ENCODE assay signal across 8 cellular contexts in genomic region chr16:58684354-58685083, GRCh38. TPM values are rescaled to one million over a fixed set of nuclear protein-coding genes. Genes with fewer than 3 reads are reported as not detected.
DNase-seq lines count a peak whose midpoint lies in the region; ATAC-seq and TF ChIP-seq lines count a peak whose summit lies in the region.

SLC38A7 (minus strand) TSS chr16:58684770; CDS start chr16:58680126, 4,644 bp downstream.

- H3K27ac ChIP-seq in duodenal mucosa (ENCODE audit: low read depth, low read length), result no peak within 1 kb of the TSS

- TF ChIP-seq CTCF in lower leg skin (IDR thresholded peaks at IDR 0.05), result no peak

- no peaks in the 10 kb centered on the region for H3K9me3 Mint-ChIP-seq in activated CD4-positive, alpha-beta memory T cell treated with anti-CD3 and anti-CD28 coated beads for 36 hours

- no peaks in the 10 kb centered on the region for H3K27me3 ChIP-seq in duodenal mucosa (ENCODE audit: control insufficient read depth in 1 of 2, insufficient read depth in 2 of 2, low read length in 2 of 2)

- TF ChIP-seq POLR2A in GM18951 (IDR thresholded peaks at IDR 0.05; ENCODE audit: extremely low read depth, insufficient read depth, insufficient read length) (peak; percentile 59), lower leg skin (IDR thresholded peaks at IDR 0.05) (no peak)

- 6 to 7% methylated on average over 25 to 27 of the region's 41 CpGs for WGBS in lower leg skin, 2 donors

- peaks cover 15% of the 10 kb centered on the region for H3K4me1 Mint-ChIP-seq in activated CD4-positive, alpha-beta memory T cell treated with anti-CD3 and anti-CD28 coated beads for 36 hours (ENCODE audit: low read depth)

- no peaks in the 10 kb centered on the region for H3K9me3 ChIP-seq in duodenal mucosa (ENCODE audit: control insufficient read depth in 1 of 2, low read length in 2 of 2)

- no peaks in the 10 kb centered on the region for H3K27me3 Mint-ChIP-seq in activated CD4-positive, alpha-beta memory T cell treated with anti-CD3 and anti-CD28 coated beads for 36 hours

- peak; percentile 31 to 46 for DNase-seq in AML-193 (lab: John Stamatoyannopoulos, UW)
- DNase-seq in NCI-H526 treated with DMSO at 0.1 percent for 48 hours (lab: John Stamatoyannopoulos, UW), result peak; percentile 2
- DNase-seq in activated CD4-positive, alpha-beta memory T cell treated with anti-CD3 and anti-CD28 coated beads for 36 hours, result peak; percentile 83
- DNase-seq in lower leg skin (ENCODE audit: low spot score in 2 of 2), result peak; percentile 88 to 97
- DNase-seq in stimulated activated CD4-positive, alpha-beta T cell treated with anti-CD3 and anti-CD28 coated beads, Interleukin-4, amount 100 ng/mL, for 4 hours, result peak; percentile 69

- peak; percentile 98 for ATAC-seq in HG03175 (IDR thresholded peaks at IDR 0.05; ENCODE audit: unreplicated experiment)

- H3K4me1 ChIP-seq in duodenal mucosa (ENCODE audit: control insufficient read depth in 1 of 2, insufficient read depth in 2 of 2, low read length in 2 of 2), result peaks cover 14 to 17% of the 10 kb centered on the region in 2 donors

- H3K27ac Mint-ChIP-seq in activated CD4-positive, alpha-beta memory T cell treated with anti-CD3 and anti-CD28 coated beads for 36 hours, result no peak within 1 kb of the TSS

- H3K4me3 ChIP-seq in duodenal mucosa (ENCODE audit: low read depth in 1 of 2, low read length in 2 of 2) (peak within 1 kb of the TSS; percentile 84 to 100), lower leg skin (ENCODE audit: low read depth, poor library complexity, severe bottlenecking) (peak within 1 kb of the TSS; percentile 57)

- peaks cover 3% of the 10 kb centered on the region for H3K36me3 Mint-ChIP-seq in activated CD4-positive, alpha-beta memory T cell treated with anti-CD3 and anti-CD28 coated beads for 36 hours

- POLR2A ChIA-PET in activated CD4-positive, alpha-beta memory T cell treated with anti-CD3 and anti-CD28 coated beads for 36 hours (lab: Charles Lee), result interaction anchor here (0.6 to 1.3 kb wide), 7 partner anchors 11 to 292 kb away, joined by 3 to 5 read pairs (median 3); partner anchors contain the start of genes CNOT1 and GINS3

- intact Hi-C loops in activated CD4-positive, alpha-beta memory T cell treated with anti-CD3 and anti-CD28 coated beads for 36 hours (cut with micrococcal nuclease), result loop anchor here (1.0 kb wide), 3 partner anchors 48 to 72 kb away; no protein-coding TSS in a partner anchor
- intact Hi-C loops in lower leg skin (cut with DNase I; ENCODE audit: low total_unique reads), result no loop called here

- peak within 1 kb of the TSS; percentile 91 for H3K4me3 Mint-ChIP-seq in activated CD4-positive, alpha-beta memory T cell treated with anti-CD3 and anti-CD28 coated beads for 36 hours

- CTCF ChIA-PET in activated CD4-positive, alpha-beta memory T cell treated with anti-CD3 and anti-CD28 coated beads for 36 hours (lab: Charles Lee), result interaction anchor here (0.7 to 1.8 kb wide), 4 partner anchors 46 to 170 kb away, joined by 3 to 22 read pairs (median 6); no protein-coding TSS in a partner anchor

- H3K36me3 ChIP-seq in duodenal mucosa (ENCODE audit: control insufficient read depth in 1 of 2, insufficient read depth in 2 of 2, low read length in 2 of 2), result peaks cover 0 to 8% of the 10 kb centered on the region in 2 donors

- in situ Hi-C loops in GM18951 (cut with MboI; ENCODE audit: low sequenced_read_pairs, unreplicated experiment), result no loop called here

- peak within 1 kb of the TSS; percentile 82 to 88 for H3K9ac ChIP-seq in duodenal mucosa (ENCODE audit: low read depth in 1 of 2, low read length in 2 of 2)

RNA-seq across cellular contexts. Expression of gene SLC38A7, which starts in this region (rescaled TPM):
- 1 to 10 TPM; 5.0 to 5.4 TPM for total RNA-seq in activated CD4-positive, alpha-beta memory T cell treated with anti-CD3 and anti-CD28 coated beads for 36 hours
- 10 to 100 TPM in 2 of 4 donors, 1 to 10 TPM in 2; 3.3 to 20.7 (median 10.2) TPM for total RNA-seq in lower leg skin

Comparison
In these comparisons a context has a peak if more than half of its experiments do, and no peak if none do; other contexts are left out.
1. DNase-seq: peak in every context shown above with its lines; median percentile 92 in lower leg skin; 83 in activated CD4-positive, alpha-beta memory T cell treated with anti-CD3 and anti-CD28 coated beads for 36 hours; 69 in stimulated activated CD4-positive, alpha-beta T cell treated with anti-CD3 and anti-CD28 coated beads, Interleukin-4, amount 100 ng/mL, for 4 hours; 38 in AML-193; 2 in NCI-H526 treated with DMSO at 0.1 percent for 48 hours.